22 cellular contexts compared by ENCODE assay signal in genomic region chr14:31964490-31964889, GRCh38.
DNase-seq lines count a peak whose midpoint lies in the region; ATAC-seq and TF ChIP-seq lines count a peak whose summit lies in the region.
"Had no signal": no experiment of that assay in that cellular context is flagged by ENCODE, and none has a peak within 500 bp of the region (broad histone marks: within the 10 kb centered on the region; RNA-seq: fewer than 3 reads in every experiment).

No MANE protein-coding gene starts in this region.

- H3F3A ChIP-seq in neural progenitor cell (ENCODE audit: low read depth), result peaks cover 18% of the 10 kb centered on the region

- H3K9me3 Mint-ChIP-seq in MCF 10A (ENCODE audit: unreplicated experiment), result peaks cover 10% of the 10 kb centered on the region
- H3K9me3 Mint-ChIP-seq in neural progenitor cell, result peaks cover 2% of the 10 kb centered on the region
- H3K9me3 Mint-ChIP-seq: CD4-positive, alpha-beta T cell; GM23338 had no signal

- H2AFZ ChIP-seq in neural progenitor cell (replicated peaks), result no peak overlapping the region
- H2AFZ ChIP-seq: GM23338 had no signal

- DNase-seq in breast epithelium (ENCODE audit: low spot score in 2 of 2), result no peak
- DNase-seq in MCF 10A (ENCODE audit: unreplicated experiment), result no peak
- no peak for DNase-seq in neural progenitor cell (ENCODE audit: low spot score)
- no peak for DNase-seq in OCI-M1 (lab: John Stamatoyannopoulos, UW)
- no peak for DNase-seq in HT-29 (ENCODE audit: low spot score)
- DNase-seq: AML-193; BE2C; CD4-positive, alpha-beta T cell; CD8-positive, alpha-beta memory T cell; DMS 273 treated with DMSO at 0.1 percent for 48 hours; DMS79; EL; GDM1; H9 had no signal

- POLR2A ChIA-PET in MCF 10A (lab: Yijun Ruan, JAX), result interaction anchor here (1.6 kb wide), 1 partner anchor 13 kb away, joined by 6 read pairs; no protein-coding TSS in a partner anchor

- CTCF ChIA-PET in MCF 10A (lab: Yijun Ruan, JAX), result interaction anchor here (0.6 to 0.7 kb wide), 2 partner anchors 9 to 596 kb away, joined by 3 read pairs; no protein-coding TSS in a partner anchor

- BruUV-seq in MCF 10A (replicated peaks; lab: Mats Ljungman, UMichigan), result no TSS peak

- H3K27ac Mint-ChIP-seq in MCF 10A (ENCODE audit: low read depth, unreplicated experiment) (no peak overlapping the region), neural progenitor cell (peak overlapping the region; percentile 44)
- H3K27ac Mint-ChIP-seq: CD14-positive monocyte; CD4-positive, alpha-beta T cell; CD8-positive, alpha-beta memory T cell; GM23338; H9 had no signal

- no peak overlapping the region for H3K9ac ChIP-seq in neural progenitor cell
- H3K9ac ChIP-seq: BLaER1 treated with 17β-estradiol and CSF1 and Interleukin-3, amounts not matched to agents 10 nM and 100 nM had no signal

- intact Hi-C loops in breast epithelium (cut with DNase I; ENCODE audit: low total_unique reads), result no loop called here
- intact Hi-C loops in MCF 10A (cut with micrococcal nuclease), result no loop called here

- H3K27me3 ChIP-seq in breast epithelium, result no peaks in the 10 kb centered on the region
- no peaks in the 10 kb centered on the region for H3K27me3 ChIP-seq in neural progenitor cell
- H3K27me3 ChIP-seq: BE2C; BLaER1 treated with 17β-estradiol and CSF1 and Interleukin-3, amounts not matched to agents 10 nM and 100 nM had no signal

- peak overlapping the region; percentile 83 to 97 for H3K27ac ChIP-seq in breast epithelium
- peak overlapping the region; percentile 25 for H3K27ac ChIP-seq in cingulate gyrus (ENCODE audit: low read depth, low read length)
- H3K27ac ChIP-seq in neural progenitor cell, result no peak overlapping the region
- H3K27ac ChIP-seq: 22Rv1; BLaER1 treated with 17β-estradiol and CSF1 and Interleukin-3, amounts not matched to agents 10 nM and 100 nM had no signal

- peaks cover 5% of the 10 kb centered on the region for H3K4me1 Mint-ChIP-seq in MCF 10A (ENCODE audit: insufficient read depth, unreplicated experiment)
- H3K4me1 Mint-ChIP-seq in neural progenitor cell, result peaks cover 8% of the 10 kb centered on the region
- H3K4me1 Mint-ChIP-seq: GM23338, H9 had no signal

- no peak overlapping the region for H3K4me3 ChIP-seq in breast epithelium
- H3K4me3 ChIP-seq in neural progenitor cell, result no peak overlapping the region
- H3K4me3 ChIP-seq: BLaER1 treated with 17β-estradiol and CSF1 and Interleukin-3, amounts not matched to agents 10 nM and 100 nM; GM12878; GM23338 had no signal

- H3K4me1 ChIP-seq in breast epithelium (peaks cover 27 to 29% of the 10 kb centered on the region in 2 donors), neural progenitor cell (peaks cover 36% of the 10 kb centered on the region)

- no peaks in the 10 kb centered on the region for H4K20me1 ChIP-seq in neural progenitor cell (ENCODE audit: low read depth)
- H4K20me1 ChIP-seq: BLaER1 treated with 17β-estradiol and CSF1 and Interleukin-3, amounts not matched to agents 10 nM and 100 nM had no signal

- TF ChIP-seq CTCF in breast epithelium (IDR thresholded peaks at IDR 0.05), result no peak
- TF ChIP-seq CTCF in MCF 10A (IDR thresholded peaks at IDR 0.05; ENCODE audit: unreplicated experiment), result no peak
- TF ChIP-seq CTCF in neural progenitor cell (IDR thresholded peaks at IDR 0.05), result no peak

- ATAC-seq in GM19035 (IDR thresholded peaks at IDR 0.05; ENCODE audit: unreplicated experiment), result no peak
- ATAC-seq: GM12878, GM23338, HCT116 had no signal

- H3K79me2 ChIP-seq in neural progenitor cell (ENCODE audit: low read depth), result no peaks in the 10 kb centered on the region

- H3K27me3 Mint-ChIP-seq in MCF 10A (ENCODE audit: insufficient read depth, unreplicated experiment) (no peaks in the 10 kb centered on the region), neural progenitor cell (ENCODE audit: insufficient read depth, low read depth) (peaks cover 9% of the 10 kb centered on the region)
- H3K27me3 Mint-ChIP-seq: CD4-positive, alpha-beta T cell had no signal

- peaks cover 6% of the 10 kb centered on the region for H3K36me3 Mint-ChIP-seq in MCF 10A (ENCODE audit: insufficient read depth, unreplicated experiment)
- H3K36me3 Mint-ChIP-seq in neural progenitor cell, result peaks cover 1% of the 10 kb centered on the region
- H3K36me3 Mint-ChIP-seq: CD14-positive monocyte had no signal

- H3K4me3 Mint-ChIP-seq in MCF 10A (ENCODE audit: unreplicated experiment) (no peak overlapping the region), neural progenitor cell (no peak overlapping the region)
- H3K4me3 Mint-ChIP-seq: CD14-positive monocyte; CD4-positive, alpha-beta T cell; CD8-positive, alpha-beta memory T cell; GM23338; H9 had no signal

- no peak for TF ChIP-seq POLR2A in breast epithelium (IDR thresholded peaks at IDR 0.05)

- no peak overlapping the region for H3K4me2 ChIP-seq in neural progenitor cell
- H3K4me2 ChIP-seq: BLaER1 treated with 17β-estradiol and CSF1 and Interleukin-3, amounts not matched to agents 10 nM and 100 nM; GM23338 had no signal

- no peaks in the 10 kb centered on the region for H3K36me3 ChIP-seq in breast epithelium
- H3K36me3 ChIP-seq in neural progenitor cell, result no peaks in the 10 kb centered on the region
- H3K36me3 ChIP-seq: BE2C; BLaER1 treated with 17β-estradiol and CSF1 and Interleukin-3, amounts not matched to agents 10 nM and 100 nM had no signal

- H3K9me3 ChIP-seq in breast epithelium (no peaks in the 10 kb centered on the region), neural progenitor cell (ENCODE audit: low read depth) (no peaks in the 10 kb centered on the region)
- H3K9me3 ChIP-seq: BE2C had no signal
